8 cellular contexts compared by ENCODE assay signal in the genomic region with DNA sequence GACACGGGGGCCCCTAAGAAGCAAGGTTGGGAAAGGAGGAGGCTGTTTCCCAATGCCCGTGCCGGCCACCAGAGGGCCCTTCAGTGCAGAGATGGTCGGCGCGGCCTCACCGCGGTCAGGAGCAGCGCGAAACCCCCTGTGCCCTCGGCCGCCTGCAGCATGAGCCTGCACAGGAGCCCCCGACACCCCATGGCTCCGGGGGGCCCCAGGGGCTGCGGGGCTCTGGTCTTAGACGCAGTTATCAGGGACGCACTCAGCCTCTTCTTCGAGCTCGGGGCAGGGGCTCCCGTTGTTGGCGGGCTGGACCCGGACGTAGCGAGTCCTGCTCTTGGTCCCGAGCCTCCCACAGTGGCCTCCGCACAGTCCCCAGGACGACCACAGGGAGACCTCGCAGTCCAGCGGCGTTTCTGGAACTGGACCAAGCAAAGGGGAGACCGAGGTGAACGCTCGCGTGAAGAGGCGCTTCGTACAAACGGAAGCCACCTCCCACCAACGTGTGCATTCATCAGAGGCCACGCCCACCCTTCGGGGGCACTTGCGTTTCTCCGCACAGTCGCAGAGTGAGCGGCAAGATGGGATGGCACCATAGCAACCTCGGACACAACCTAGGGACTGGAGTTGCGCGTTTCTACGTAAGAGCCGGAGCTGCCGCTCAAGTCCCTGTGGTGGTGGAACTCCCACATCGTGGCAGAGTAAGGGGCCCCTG. TPM values are rescaled to one million over a fixed set of nuclear protein-coding genes. Genes with fewer than 3 reads are reported as not detected.
DNase-seq lines count a peak whose midpoint lies in the region; ATAC-seq, FAIRE-seq and TF ChIP-seq lines count a peak whose summit lies in the region.

No MANE protein-coding gene starts in this region.

- peak overlapping the region; percentile 71 for H2AFZ ChIP-seq in keratinocyte (ENCODE audit: control insufficient read depth, low read length)

- H3K79me2 ChIP-seq in keratinocyte (ENCODE audit: control insufficient read depth, insufficient read depth, low read length) = no peaks in the 10 kb centered on the region

- H3K36me3 ChIP-seq in WERI-Rb-1 (peaks cover 58% of the 10 kb centered on the region), keratinocyte (ENCODE audit: control insufficient read depth in 2 of 2, extremely low read depth in 1 of 2, insufficient read depth in 2 of 2, low read length in 2 of 2) (no peaks in the 10 kb centered on the region)

- H3K27me3 ChIP-seq in WERI-Rb-1 (ENCODE audit: insufficient read depth, low read depth, severe bottlenecking) (no peaks in the 10 kb centered on the region), keratinocyte (ENCODE audit: control insufficient read depth, extremely low read depth, insufficient read depth, low read length) (peaks cover 53% of the 10 kb centered on the region)

- peaks cover 2% of the 10 kb centered on the region for H4K20me1 ChIP-seq in keratinocyte (ENCODE audit: control insufficient read depth, extremely low read depth, insufficient read depth, low read length)

- H3K4me1 ChIP-seq in keratinocyte (ENCODE audit: control insufficient read depth, extremely low read depth, insufficient read depth, low read length) = peaks cover 5% of the 10 kb centered on the region

- H3K27ac ChIP-seq in WERI-Rb-1 = peak overlapping the region; percentile 97
- H3K27ac ChIP-seq in keratinocyte (ENCODE audit: control insufficient read depth, insufficient read depth, low read length) = no peak overlapping the region

- peak overlapping the region; percentile 88 for H3K4me2 ChIP-seq in keratinocyte (ENCODE audit: control insufficient read depth, extremely low read depth, insufficient read depth, low read depth, low read length)

- FAIRE-seq in keratinocyte (lab: Jason Lieb, UNC) = peak; percentile 48

- peaks cover 12% of the 10 kb centered on the region for H3K9me3 ChIP-seq in WERI-Rb-1 (ENCODE audit: severe bottlenecking)
- no peaks in the 10 kb centered on the region for H3K9me3 ChIP-seq in keratinocyte (ENCODE audit: control insufficient read depth, low read depth, low read length)

- TF ChIP-seq CTCF in WERI-Rb-1 (IDR thresholded peaks at IDR 0.05; ENCODE audit: low read depth, low read length) = peak; percentile 94
- peak; percentile 91 for TF ChIP-seq CTCF in cardiac fibroblast (IDR thresholded peaks at IDR 0.05; ENCODE audit: low read depth, low read length)
- peak in 2 of 3 experiments; percentile 72 to 96 for TF ChIP-seq CTCF in keratinocyte (optimal IDR thresholded peaks at IDR 0.05 in 1 of 3, IDR thresholded peaks at IDR 0.05 in 1 of 3, conservative IDR thresholded peaks at IDR 0.05 in 1 of 3; ENCODE audit: extremely low read depth in 1 of 3, insufficient read depth in 2 of 3, low read length in 3 of 3)

- no peaks in the 10 kb centered on the region for H3K9me1 ChIP-seq in keratinocyte (ENCODE audit: control insufficient read depth, extremely low read depth, insufficient read depth, low read length)

- DNase-seq in DMS153 (lab: John Stamatoyannopoulos, UW) (peak; percentile 65), DMS153 treated with DMSO at 0.1 percent for 48 hours (lab: John Stamatoyannopoulos, UW; ENCODE audit: unreplicated experiment) (no peak), NCI-H2196 (lab: John Stamatoyannopoulos, UW; ENCODE audit: unreplicated experiment) (peak; percentile 85), WERI-Rb-1 (peak; percentile 86), cardiac fibroblast (ENCODE audit: low read depth in 2 of 2) (peak; percentile 82 to 88), keratinocyte (ENCODE audit: low read depth, low spot score) (peak; percentile 41)
- DNase-seq in stimulated activated CD4-positive, alpha-beta T cell treated with anti-CD3 and anti-CD28 coated beads, Interleukin-15, amount 100 ng/mL, for 1 hour (ENCODE audit: low read depth in 1 of 2, low spot score in 1 of 2) = peak; percentile 73

- H3K9ac ChIP-seq in keratinocyte (ENCODE audit: control insufficient read depth, extremely low read depth, insufficient read depth, low read length) = peak overlapping the region; percentile 52

- dilution Hi-C loops in keratinocyte (cut with MboI; ENCODE audit: extremely low pct_ligation_motif_present, low sequenced_read_pairs) = no loop called here

- H3K4me3 ChIP-seq in WERI-Rb-1 (ENCODE audit: low read depth, low read length) (no peak overlapping the region), cardiac fibroblast (replicated peaks in 1 of 2; ENCODE audit: low read depth in 2 of 2, low read length in 2 of 2) (peak overlapping the region; percentile 44 to 61), keratinocyte (ENCODE audit: control insufficient read depth in 2 of 3, extremely low read depth in 1 of 3, insufficient read depth in 2 of 3, low read depth in 1 of 3, low read length in 3 of 3) (peak overlapping the region; percentile 58 to 65 (median 60))

- peak; percentile 65 for ATAC-seq in HG03060 (IDR thresholded peaks at IDR 0.05; ENCODE audit: low read depth, unreplicated experiment)

RNA-seq across cellular contexts. Expression of a gene that starts 5.0 kb away (rescaled TPM):
- 0.60 to 11.9 TPM (median 3.3 TPM) in 3 replicates for polyA plus RNA-seq in keratinocyte
- 2.9 TPM for polyA plus RNA-seq in keratinocyte (2011; ENCODE audit: low read depth)
- polyA plus RNA-seq in keratinocyte (2011; cell fraction: cytosol; rRNA removed) = 0.98 and 3.2 TPM in 2 replicates
- 7.2 and 11.6 TPM in 2 replicates for polyA plus RNA-seq in keratinocyte (2011; cell fraction: nucleus; rRNA removed)
- polyA plus RNA-seq in keratinocyte (2012; ENCODE audit: low replicate concordance) = 1.2 and 5.4 TPM in 2 replicates
- polyA minus RNA-seq in keratinocyte = 0.32 to 2.1 TPM in 2 of 3 replicates, not detected in the other
- 9.6 TPM for polyA minus RNA-seq in keratinocyte (2011; cell fraction: cytosol; rRNA and poly(A)+ RNA removed)
- polyA minus RNA-seq in keratinocyte (2011; cell fraction: nucleus; rRNA and poly(A)+ RNA removed) = 6.4 and 7.0 TPM in 2 replicates

RNA-seq across cellular contexts. Expression of a gene that starts 54.0 kb away (rescaled TPM):
- polyA plus RNA-seq in keratinocyte = 0.16 to 0.28 TPM (median 0.24 TPM) in 3 replicates
- not detected for polyA plus RNA-seq in keratinocyte (2011; ENCODE audit: low read depth)
- 0.16 and 0.30 TPM in 2 replicates for polyA plus RNA-seq in keratinocyte (2011; cell fraction: cytosol; rRNA removed)
- 0.69 and 0.85 TPM in 2 replicates for polyA plus RNA-seq in keratinocyte (2011; cell fraction: nucleus; rRNA removed)
- polyA plus RNA-seq in keratinocyte (2012; ENCODE audit: low replicate concordance) = 0.18 TPM in 1 of 2 replicates, not detected in the other
- 0.10 TPM in 1 of 3 replicates, not detected in the others for polyA minus RNA-seq in keratinocyte
- polyA minus RNA-seq in keratinocyte (2011; cell fraction: cytosol; rRNA and poly(A)+ RNA removed) = not detected
- 0.53 and 0.62 TPM in 2 replicates for polyA minus RNA-seq in keratinocyte (2011; cell fraction: nucleus; rRNA and poly(A)+ RNA removed)
